19 cellular contexts compared by ENCODE assay signal in the genomic region with DNA sequence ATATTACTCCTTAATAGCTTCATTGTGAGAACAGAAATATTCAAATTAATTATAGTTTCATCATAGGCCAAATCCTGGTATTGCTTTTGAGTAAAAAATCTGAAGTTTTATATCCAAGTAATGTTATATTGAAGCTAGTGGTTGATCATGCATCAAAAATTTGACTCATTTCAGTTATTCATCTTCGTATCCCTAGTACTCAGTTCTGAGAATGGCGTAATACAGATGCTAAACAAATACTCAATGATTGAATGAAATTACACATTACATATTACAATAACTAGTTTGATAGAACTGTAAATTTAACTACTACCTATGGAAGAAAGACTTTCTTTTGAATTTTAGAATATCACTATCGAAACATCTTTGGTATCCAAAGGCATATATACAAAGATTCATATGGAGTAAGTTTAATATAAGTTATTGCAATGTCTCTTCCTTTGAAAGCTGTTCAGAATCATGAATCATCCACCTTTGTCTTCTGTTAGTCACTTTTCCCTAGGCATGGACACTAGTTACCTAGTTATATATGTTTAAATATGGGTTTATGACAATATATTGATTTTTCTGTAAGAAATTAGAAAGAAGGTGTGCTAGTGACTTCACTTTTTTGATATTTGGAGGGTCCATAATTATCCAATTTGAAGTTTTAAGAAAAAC. TPM values are rescaled to one million over a fixed set of nuclear protein-coding genes. Genes with fewer than 3 reads are reported as not detected.
A peak's percentile ranks its signal among the peaks of the same experiment; 100 is the strongest.
DNase-seq lines count a peak whose midpoint lies in the region; ATAC-seq, FAIRE-seq and TF ChIP-seq lines count a peak whose summit lies in the region.
"Had no signal": no experiment of that assay in that cellular context is flagged by ENCODE, and none has a peak within 500 bp of the region (broad histone marks: within the 10 kb centered on the region; RNA-seq: fewer than 3 reads in every experiment).

No MANE protein-coding gene starts in this region.

- no peak overlapping the region for H3K4me2 ChIP-seq in HCT116 (ENCODE audit: low read length)
- H3K4me2 ChIP-seq in astrocyte (ENCODE audit: low read length): no peak overlapping the region

- no peak overlapping the region for H3K27ac ChIP-seq in HCT116 (ENCODE audit: low read depth, low read length)
- H3K27ac ChIP-seq in astrocyte (ENCODE audit: low read depth, low read length): no peak overlapping the region
- H3K27ac ChIP-seq in upper lobe of left lung: no peak overlapping the region
- H3K27ac ChIP-seq: SK-N-MC had no signal

- no peak for TF ChIP-seq RAD21 in HCT116 (IDR thresholded peaks at IDR 0.05; ENCODE audit: low read depth)

- H3K36me3 ChIP-seq in HCT116 (ENCODE audit: control insufficient read depth in 1 of 2, insufficient read depth in 2 of 2, low read length in 2 of 2) (no peaks in the 10 kb centered on the region), astrocyte (ENCODE audit: insufficient read depth, low read length) (no peaks in the 10 kb centered on the region), upper lobe of left lung (no peaks in the 10 kb centered on the region)

- H3K36me3 Mint-ChIP-seq in astrocyte (ENCODE audit: low read depth, unreplicated experiment) (no peaks in the 10 kb centered on the region), type B pancreatic cell (peaks cover 3% of the 10 kb centered on the region)

- no peaks in the 10 kb centered on the region for H3K79me2 ChIP-seq in HCT116 (ENCODE audit: insufficient read depth, low read length)
- H3K79me2 ChIP-seq in astrocyte (ENCODE audit: insufficient read depth, low read length): peaks cover 7% of the 10 kb centered on the region

- POLR2A ChIA-PET in HCT116 (lab: Charles Lee): no interaction called here

- no peaks in the 10 kb centered on the region for H3K9me3 ChIP-seq in HCT116 (ENCODE audit: control insufficient read depth in 1 of 2, insufficient read depth in 1 of 2, low read depth in 1 of 2, low read length in 2 of 2)
- no peaks in the 10 kb centered on the region for H3K9me3 ChIP-seq in astrocyte (ENCODE audit: insufficient read depth, low read depth, low read length)
- no peaks in the 10 kb centered on the region for H3K9me3 ChIP-seq in upper lobe of left lung

- CTCF ChIA-PET in HCT116 (lab: Charles Lee): no interaction called here

- H2AFZ ChIP-seq in HCT116 (ENCODE audit: low read depth, low read length, poor library complexity, severe bottlenecking) (no peak overlapping the region), astrocyte (ENCODE audit: low read depth, low read length) (no peak overlapping the region)

- DNase-seq in HCT116 (ENCODE audit: low read depth, low spot score): no peak
- DNase-seq in astrocyte (ENCODE audit: low read depth): no peak
- DNase-seq in iris pigment epithelial cell (ENCODE audit: low read depth): peak; percentile 53
- no peak for DNase-seq in type B pancreatic cell (ENCODE audit: extremely low spot score, unreplicated experiment)
- no peak for DNase-seq in upper lobe of left lung
- no peak for DNase-seq in GM19238 (ENCODE audit: insufficient read length, low spot score)
- DNase-seq in NCI-H146 (lab: John Stamatoyannopoulos, UW): no peak
- DNase-seq: CD4-positive, alpha-beta T cell; HFFc6; KBM-7; NCI-H1417 treated with DMSO at 0.1 percent for 48 hours; NCI-H1930; NCI-H345; NCI-H524 treated with DMSO at 0.1 percent for 48 hours; Right ventricle myocardium superior had no signal

- H3K4me3 Mint-ChIP-seq in astrocyte (ENCODE audit: unreplicated experiment): peak overlapping the region; percentile 62
- peak overlapping the region; percentile 68 for H3K4me3 Mint-ChIP-seq in type B pancreatic cell
- H3K4me3 Mint-ChIP-seq: CD4-positive, alpha-beta T cell; HFFc6 had no signal

- no peak for TF ChIP-seq EP300 in upper lobe of left lung (IDR thresholded peaks at IDR 0.05)

- intact Hi-C loops in HCT116 (cut with micrococcal nuclease): no loop called here

- H3K4me3 ChIP-seq in HCT116 (replicated peaks in 1 of 2; ENCODE audit: low read depth in 1 of 2, low read length in 2 of 2) (no peak overlapping the region), astrocyte (ENCODE audit: insufficient read depth, low read depth, low read length) (no peak overlapping the region), upper lobe of left lung (no peak overlapping the region)
- H3K4me3 ChIP-seq: GM12878, SK-N-MC had no signal

- no TSS peak for BruUV-seq in HCT116 (replicated peaks; lab: Mats Ljungman, UMichigan)

- H3K27me3 ChIP-seq in HCT116 (ENCODE audit: insufficient read depth, low read length): no peaks in the 10 kb centered on the region
- H3K27me3 ChIP-seq in astrocyte (ENCODE audit: insufficient read depth, low read length): no peaks in the 10 kb centered on the region
- H3K27me3 ChIP-seq in upper lobe of left lung: peaks cover 0 to 2% (median 0%) of the 10 kb centered on the region in 4 donors

- RAD21 ChIA-PET in HCT116 (lab: Charles Lee; ENCODE audit: low non-redundant PET in 1 of 2, low total read pairs in 2 of 2, uncharacterized antibody in 2 of 2, unreplicated experiment in 2 of 2): no interaction called here

- H3K9me3 Mint-ChIP-seq in astrocyte (ENCODE audit: unreplicated experiment): no peaks in the 10 kb centered on the region
- H3K9me3 Mint-ChIP-seq in type B pancreatic cell: no peaks in the 10 kb centered on the region
- H3K9me3 Mint-ChIP-seq: CD4-positive, alpha-beta T cell; HFFc6 had no signal

- H3K9ac ChIP-seq in HCT116 (ENCODE audit: low read length) (no peak overlapping the region), astrocyte (ENCODE audit: low read length) (no peak overlapping the region)

- 93% methylated on average over 3 of the region's 3 CpGs for WGBS in upper lobe of left lung, 2 donors

- no peak for FAIRE-seq in astrocyte (lab: Jason Lieb, UNC)
- FAIRE-seq: GM12878, H1, HepG2 had no signal

- H3K27ac Mint-ChIP-seq in astrocyte (ENCODE audit: unreplicated experiment): peak overlapping the region; percentile 47
- H3K27ac Mint-ChIP-seq in type B pancreatic cell: no peak overlapping the region
- H3K27ac Mint-ChIP-seq: CD4-positive, alpha-beta T cell; HFFc6 had no signal

- H3K4me1 Mint-ChIP-seq in astrocyte (ENCODE audit: low read depth, unreplicated experiment) (peaks cover 8% of the 10 kb centered on the region), type B pancreatic cell (ENCODE audit: unreplicated experiment) (peaks cover 4% of the 10 kb centered on the region)

- H3K27me3 Mint-ChIP-seq in astrocyte (ENCODE audit: low read depth, unreplicated experiment) (no peaks in the 10 kb centered on the region), type B pancreatic cell (peaks cover 20% of the 10 kb centered on the region)

- H3K4me1 ChIP-seq in HCT116 (ENCODE audit: control insufficient read depth in 1 of 2, insufficient read depth in 2 of 2, low read length in 2 of 2): peaks cover 5 to 16% of the 10 kb centered on the region in 2 experiments; a peak in 3 of 4 replicates
- H3K4me1 ChIP-seq in astrocyte (ENCODE audit: insufficient read depth, low read length): peaks cover 2% of the 10 kb centered on the region
- peaks cover 0 to 10% (median 5%) of the 10 kb centered on the region in 4 donors for H3K4me1 ChIP-seq in upper lobe of left lung

- TF ChIP-seq POLR2A in HCT116 (IDR thresholded peaks at IDR 0.05; ENCODE audit: borderline replicate concordance, extremely low read depth, insufficient read depth, insufficient read length) (no peak), upper lobe of left lung (IDR thresholded peaks at IDR 0.05) (no peak)

- TF ChIP-seq CTCF in HCT116 (IDR thresholded peaks at IDR 0.05 in 2 of 3, conservative IDR thresholded peaks at IDR 0.05 in 1 of 3; ENCODE audit: borderline replicate concordance in 1 of 3, insufficient read depth in 1 of 3, low read depth in 2 of 3, low read length in 2 of 3): no peak
- TF ChIP-seq CTCF in astrocyte (IDR thresholded peaks at IDR 0.05; ENCODE audit: insufficient read depth, low read depth, low read length): no peak
- no peak for TF ChIP-seq CTCF in type B pancreatic cell (conservative IDR thresholded peaks at IDR 0.05)
- no peak for TF ChIP-seq CTCF in upper lobe of left lung (IDR thresholded peaks at IDR 0.05)

- no peaks in the 10 kb centered on the region for H3K9me2 ChIP-seq in HCT116 (ENCODE audit: insufficient read depth)

- no peaks in the 10 kb centered on the region for H4K20me1 ChIP-seq in HCT116 (ENCODE audit: insufficient read depth)
- no peaks in the 10 kb centered on the region for H4K20me1 ChIP-seq in astrocyte (ENCODE audit: insufficient read depth, low read length)

- ATAC-seq in HCT116: no peak
- ATAC-seq in upper lobe of left lung (ENCODE audit: low FRiP score in 2 of 2): no peak
- ATAC-seq: GM12878, HepG2 had no signal

TF ChIP-seq in HCT116, 20 proteins besides CTCF, POLR2A, EP300 and RAD21:
- no peak for TF ChIP-seq EZH2phosphoT487 (IDR thresholded peaks at IDR 0.05; ENCODE audit: borderline replicate concordance)
- TF ChIP-seq FOSL1 (IDR thresholded peaks at IDR 0.05; ENCODE audit: low read depth): 0 out of 2 replicates have a peak, but pooled peaks have one; percentile 13
TF ChIP-seq in HCT116: peak in this region for 1.

RNA-seq across cellular contexts. Expression of a gene that starts 5.0 kb away (rescaled TPM):
- 18.1 TPM for total RNA-seq in HCT116 (2021; ENCODE audit: unreplicated experiment)
- 4.2 and 4.5 TPM in 2 replicates for polyA plus RNA-seq in HCT116 (2012)
- 98.4 and 126 TPM in 2 replicates for total RNA-seq in astrocyte
- 124 and 129 TPM in 2 replicates for total RNA-seq in type B pancreatic cell (ENCODE audit: low replicate concordance)
- total RNA-seq in upper lobe of left lung: 10 to 100 TPM; 17.9 to 85.9 (median 21.2) TPM
- total RNA-seq: HepG2 had no signal
- polyA plus RNA-seq: HepG2 had no signal
